In the genomic region with DNA sequence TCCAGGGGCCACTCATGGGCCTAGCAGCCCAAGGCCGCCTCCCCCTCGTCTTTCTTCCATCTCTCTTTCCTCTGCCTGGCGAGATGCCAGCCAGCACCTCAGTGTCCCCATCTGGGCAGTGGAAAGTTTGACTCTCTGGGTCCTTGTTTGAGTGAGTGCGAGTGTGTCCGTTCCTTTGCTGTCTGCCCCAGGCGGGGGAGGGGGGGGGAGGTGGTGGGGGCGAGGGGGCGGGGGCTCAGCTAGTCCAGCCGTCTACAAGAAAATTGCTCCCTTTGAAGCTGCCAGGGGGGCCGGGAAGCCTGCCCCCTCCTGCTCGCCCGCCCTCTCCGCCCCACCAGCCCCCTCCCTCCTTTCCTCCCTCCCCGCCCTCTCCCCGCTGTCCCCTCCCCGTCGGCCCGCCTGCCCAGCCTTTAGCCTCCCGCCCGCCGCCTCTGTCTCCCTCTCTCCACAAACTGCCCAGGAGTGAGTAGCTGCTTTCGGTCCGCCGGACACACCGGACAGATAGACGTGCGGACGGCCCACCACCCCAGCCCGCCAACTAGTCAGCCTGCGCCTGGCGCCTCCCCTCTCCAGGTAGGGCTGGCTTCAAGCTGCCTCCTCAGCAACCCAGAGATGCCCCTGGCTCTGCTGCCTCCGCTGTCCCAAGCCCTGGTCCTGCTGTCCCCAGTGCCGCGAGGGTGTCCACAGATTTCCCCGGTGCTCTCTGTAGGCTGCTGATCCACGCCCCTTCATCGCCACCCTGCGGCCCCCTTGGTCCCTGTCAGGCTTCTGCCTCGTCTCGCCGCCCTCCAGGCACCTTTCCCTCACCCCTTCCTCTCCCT, we compare ENCODE assay signal across 1 cellular context.
TF ChIP-seq lines count a peak whose summit lies in the region.

BGN (plus strand) TSS at position 440 of the 821 bp plus-strand sequence. CDS start 9,652 bp downstream, outside the sequence.

TF ChIP-seq in GM12878, 131 proteins besides CTCF, POLR2A, EP300 and RAD21 (continued from another document):
- TF ChIP-seq USF2 (IDR thresholded peaks at IDR 0.05; ENCODE audit: borderline replicate concordance, low read depth, low read length) (no peak), NR2F1 (conservative IDR thresholded peaks at IDR 0.05) (no peak)
- TF ChIP-seq, protein P1, sequence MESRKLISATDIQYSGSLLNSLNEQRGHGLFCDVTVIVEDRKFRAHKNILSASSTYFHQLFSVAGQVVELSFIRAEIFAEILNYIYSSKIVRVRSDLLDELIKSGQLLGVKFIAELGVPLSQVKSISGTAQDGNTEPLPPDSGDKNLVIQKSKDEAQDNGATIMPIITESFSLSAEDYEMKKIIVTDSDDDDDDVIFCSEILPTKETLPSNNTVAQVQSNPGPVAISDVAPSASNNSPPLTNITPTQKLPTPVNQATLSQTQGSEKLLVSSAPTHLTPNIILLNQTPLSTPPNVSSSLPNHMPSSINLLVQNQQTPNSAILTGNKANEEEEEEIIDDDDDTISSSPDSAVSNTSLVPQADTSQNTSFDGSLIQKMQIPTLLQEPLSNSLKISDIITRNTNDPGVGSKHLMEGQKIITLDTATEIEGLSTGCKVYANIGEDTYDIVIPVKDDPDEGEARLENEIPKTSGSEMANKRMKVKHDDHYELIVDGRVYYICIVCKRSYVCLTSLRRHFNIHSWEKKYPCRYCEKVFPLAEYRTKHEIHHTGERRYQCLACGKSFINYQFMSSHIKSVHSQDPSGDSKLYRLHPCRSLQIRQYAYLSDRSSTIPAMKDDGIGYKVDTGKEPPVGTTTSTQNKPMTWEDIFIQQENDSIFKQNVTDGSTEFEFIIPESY (IDR thresholded peaks at IDR 0.05): no peak
